In the genomic region with DNA sequence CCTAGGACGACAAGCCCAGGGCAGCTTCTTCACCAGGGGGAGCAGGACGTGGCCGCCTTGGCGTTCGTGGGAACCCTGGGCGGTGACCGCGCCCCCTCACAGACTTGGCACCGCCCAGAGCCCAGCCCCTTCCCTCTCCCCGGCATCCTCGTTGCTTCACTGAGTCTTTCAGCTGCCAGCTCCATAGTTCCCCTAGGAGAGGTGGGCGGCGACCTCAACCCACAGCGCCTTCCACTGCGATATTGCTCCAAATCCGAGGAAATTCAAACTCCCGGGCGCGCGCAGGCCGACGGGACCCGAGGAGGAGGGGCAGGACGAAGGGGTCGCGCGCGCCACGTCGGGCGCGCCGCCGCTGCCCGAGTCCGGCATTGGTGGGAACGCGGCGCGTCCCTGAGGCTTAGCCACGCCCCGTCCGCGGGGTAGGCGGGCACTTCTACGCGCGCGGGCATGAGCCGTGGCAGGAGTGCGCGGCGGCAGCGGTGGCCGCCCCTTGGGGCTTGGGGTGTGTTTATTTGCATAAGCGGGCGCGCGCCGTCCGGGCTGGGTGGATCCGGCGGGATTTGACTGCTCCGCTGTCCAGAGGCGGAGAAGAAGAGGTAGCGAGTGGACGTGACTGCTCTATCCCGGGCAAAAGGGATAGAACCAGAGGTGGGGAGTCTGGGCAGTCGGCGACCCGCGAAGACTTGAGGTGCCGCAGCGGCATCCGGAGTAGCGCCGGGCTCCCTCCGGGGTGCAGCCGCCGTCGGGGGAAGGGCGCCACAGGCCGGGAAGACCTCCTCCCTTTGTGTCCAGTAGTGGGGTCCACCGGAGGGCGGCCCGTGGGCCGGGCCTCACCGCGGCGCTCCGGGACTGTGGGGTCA, we compare ENCODE assay signal across 1 cellular context.
TF ChIP-seq lines count a peak whose summit lies in the region.

TSS of gene APAF1 (plus strand) at position 579 of the 860 bp plus-strand sequence. CDS start 3,070 bp downstream, outside the sequence.
TSS of gene IKBIP (minus strand) at position 77 of the 860 bp plus-strand sequence. CDS start 87 bp downstream, outside the sequence.

TF ChIP-seq in IMR-90, 13 proteins besides CTCF, POLR2A, EP300 and RAD21:
- TF ChIP-seq MXI1 (IDR thresholded peaks at IDR 0.05; ENCODE audit: borderline replicate concordance, low read depth, low read length), result peak; percentile 75
- TF ChIP-seq MAZ (IDR thresholded peaks at IDR 0.05; ENCODE audit: borderline replicate concordance, low read depth, low read length), result peak; percentile 31; the same call in 1 of the 2 replicates
- no peak for TF ChIP-seq SMC3 (IDR thresholded peaks at IDR 0.05; ENCODE audit: low read depth, low read length)
- peak; percentile 74 for TF ChIP-seq CEBPB (IDR thresholded peaks at IDR 0.05; ENCODE audit: low read depth, low read length)
